In genomic region chr3:127162947-127163645, GRCh38 we compare ENCODE assay signal across 1 cellular context.
TF ChIP-seq lines count a peak whose summit lies in the region.

No MANE protein-coding gene starts in this region.

TF ChIP-seq in WTC11, 78 proteins besides CTCF, POLR2A, EP300 and RAD21 (continued from another document and continues in another):
- TF ChIP-seq RORB (CRISPR knock-in tag; IDR thresholded peaks at IDR 0.05) (no peak), NFYB (CRISPR knock-in tag; conservative IDR thresholded peaks at IDR 0.05; ENCODE audit: low read depth) (no peak), MYBL2 (CRISPR knock-in tag; IDR thresholded peaks at IDR 0.05) (peak; percentile 49; the same call in 1 of the 2 replicates), ZNF263 (CRISPR knock-in tag; IDR thresholded peaks at IDR 0.05; ENCODE audit: low read depth) (no peak), SOX15 (CRISPR knock-in tag; IDR thresholded peaks at IDR 0.05) (no peak), GABPB1 (CRISPR knock-in tag; IDR thresholded peaks at IDR 0.05) (no peak), CREM (CRISPR knock-in tag; IDR thresholded peaks at IDR 0.05) (0 out of 2 replicates have a peak, but pooled peaks have one; percentile 68), PRDM15 (CRISPR knock-in tag; IDR thresholded peaks at IDR 0.05) (no peak), ZNF232 (CRISPR knock-in tag; IDR thresholded peaks at IDR 0.05) (peak; percentile 78; the same call in 1 of the 2 replicates), HMGA2 (CRISPR knock-in tag; IDR thresholded peaks at IDR 0.05) (no peak), EMX1 (CRISPR knock-in tag; IDR thresholded peaks at IDR 0.05) (no peak), ZNF671 (CRISPR knock-in tag; IDR thresholded peaks at IDR 0.05) (no peak), CBFB (CRISPR knock-in tag; IDR thresholded peaks at IDR 0.05; ENCODE audit: low read depth) (no peak), TEAD4 (CRISPR knock-in tag; IDR thresholded peaks at IDR 0.05) (0 out of 2 replicates have a peak, but pooled peaks have one; percentile 50), E2F1 (CRISPR knock-in tag; IDR thresholded peaks at IDR 0.05) (no peak), RELA (CRISPR knock-in tag; IDR thresholded peaks at IDR 0.05; ENCODE audit: borderline replicate concordance) (no peak), ZNF317 (CRISPR knock-in tag; IDR thresholded peaks at IDR 0.05; ENCODE audit: borderline replicate concordance, low read depth) (0 out of 2 replicates have a peak, but pooled peaks have one; percentile 12), ZNF138 (CRISPR knock-in tag; conservative IDR thresholded peaks at IDR 0.05) (no peak), IRF2 (CRISPR knock-in tag; IDR thresholded peaks at IDR 0.05; ENCODE audit: borderline replicate concordance, low read depth) (no peak), OVOL2 (CRISPR knock-in tag; IDR thresholded peaks at IDR 0.05; ENCODE audit: borderline replicate concordance) (no peak), NFATC4 (CRISPR knock-in tag; IDR thresholded peaks at IDR 0.05) (no peak), FOXP1 (CRISPR knock-in tag; IDR thresholded peaks at IDR 0.05; ENCODE audit: borderline replicate concordance) (peak; percentile 51; the same call in 1 of the 2 replicates)
- TF ChIP-seq, protein P1, sequence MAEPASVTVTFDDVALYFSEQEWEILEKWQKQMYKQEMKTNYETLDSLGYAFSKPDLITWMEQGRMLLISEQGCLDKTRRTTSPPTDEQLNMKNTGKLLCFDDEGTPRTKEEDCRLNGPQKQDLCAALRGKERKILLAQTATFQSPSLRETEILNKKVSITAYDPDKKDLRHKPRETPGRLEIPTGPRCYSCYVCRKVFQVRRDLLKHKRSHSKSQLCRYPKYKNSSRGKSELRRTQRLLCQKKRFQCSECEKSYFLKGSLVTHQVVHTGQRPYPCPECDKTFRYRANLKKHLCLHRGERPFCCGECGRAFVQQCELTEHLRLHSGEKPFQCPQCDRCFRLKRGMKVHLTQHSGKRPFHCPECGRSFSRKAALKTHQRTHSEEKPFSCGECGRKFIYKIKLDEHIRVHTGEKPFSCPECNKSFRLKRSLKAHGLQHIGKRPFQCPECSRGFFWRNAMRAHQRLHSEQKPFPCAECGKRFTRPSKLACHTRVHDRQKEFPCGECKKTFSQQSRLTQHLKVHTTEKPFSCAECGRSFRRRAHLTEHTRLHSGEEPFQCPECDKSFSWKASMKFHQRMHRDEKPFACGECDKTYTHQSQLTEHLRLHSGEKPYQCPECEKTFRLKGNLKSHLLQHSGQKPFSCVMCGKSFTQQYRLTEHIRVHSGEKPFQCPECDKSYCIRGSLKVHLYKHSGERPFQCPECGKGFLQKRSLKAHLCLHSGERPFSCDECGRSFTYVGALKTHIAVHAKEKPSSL (CRISPR knock-in tag; conservative IDR thresholded peaks at IDR 0.05): no peak
- TF ChIP-seq, protein P2, sequence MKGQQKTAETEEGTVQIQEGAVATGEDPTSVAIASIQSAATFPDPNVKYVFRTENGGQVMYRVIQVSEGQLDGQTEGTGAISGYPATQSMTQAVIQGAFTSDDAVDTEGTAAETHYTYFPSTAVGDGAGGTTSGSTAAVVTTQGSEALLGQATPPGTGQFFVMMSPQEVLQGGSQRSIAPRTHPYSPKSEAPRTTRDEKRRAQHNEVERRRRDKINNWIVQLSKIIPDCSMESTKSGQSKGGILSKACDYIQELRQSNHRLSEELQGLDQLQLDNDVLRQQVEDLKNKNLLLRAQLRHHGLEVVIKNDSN (CRISPR knock-in tag; IDR thresholded peaks at IDR 0.05): peak; percentile 61; the same call in 1 of the 2 replicates
- TF ChIP-seq, protein P3, sequence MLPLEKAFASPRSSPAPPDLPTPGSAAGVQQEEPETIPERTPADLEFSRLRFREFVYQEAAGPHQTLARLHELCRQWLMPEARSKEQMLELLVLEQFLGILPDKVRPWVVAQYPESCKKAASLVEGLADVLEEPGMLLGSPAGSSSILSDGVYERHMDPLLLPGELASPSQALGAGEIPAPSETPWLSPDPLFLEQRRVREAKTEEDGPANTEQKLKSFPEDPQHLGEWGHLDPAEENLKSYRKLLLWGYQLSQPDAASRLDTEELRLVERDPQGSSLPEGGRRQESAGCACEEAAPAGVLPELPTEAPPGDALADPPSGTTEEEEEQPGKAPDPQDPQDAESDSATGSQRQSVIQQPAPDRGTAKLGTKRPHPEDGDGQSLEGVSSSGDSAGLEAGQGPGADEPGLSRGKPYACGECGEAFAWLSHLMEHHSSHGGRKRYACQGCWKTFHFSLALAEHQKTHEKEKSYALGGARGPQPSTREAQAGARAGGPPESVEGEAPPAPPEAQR (CRISPR knock-in tag; IDR thresholded peaks at IDR 0.05): no peak
- TF ChIP-seq, protein P4, sequence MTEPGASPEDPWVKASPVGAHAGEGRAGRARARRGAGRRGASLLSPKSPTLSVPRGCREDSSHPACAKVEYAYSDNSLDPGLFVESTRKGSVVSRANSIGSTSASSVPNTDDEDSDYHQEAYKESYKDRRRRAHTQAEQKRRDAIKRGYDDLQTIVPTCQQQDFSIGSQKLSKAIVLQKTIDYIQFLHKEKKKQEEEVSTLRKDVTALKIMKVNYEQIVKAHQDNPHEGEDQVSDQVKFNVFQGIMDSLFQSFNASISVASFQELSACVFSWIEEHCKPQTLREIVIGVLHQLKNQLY (CRISPR knock-in tag; IDR thresholded peaks at IDR 0.05): no peak
- TF ChIP-seq, protein P5, sequence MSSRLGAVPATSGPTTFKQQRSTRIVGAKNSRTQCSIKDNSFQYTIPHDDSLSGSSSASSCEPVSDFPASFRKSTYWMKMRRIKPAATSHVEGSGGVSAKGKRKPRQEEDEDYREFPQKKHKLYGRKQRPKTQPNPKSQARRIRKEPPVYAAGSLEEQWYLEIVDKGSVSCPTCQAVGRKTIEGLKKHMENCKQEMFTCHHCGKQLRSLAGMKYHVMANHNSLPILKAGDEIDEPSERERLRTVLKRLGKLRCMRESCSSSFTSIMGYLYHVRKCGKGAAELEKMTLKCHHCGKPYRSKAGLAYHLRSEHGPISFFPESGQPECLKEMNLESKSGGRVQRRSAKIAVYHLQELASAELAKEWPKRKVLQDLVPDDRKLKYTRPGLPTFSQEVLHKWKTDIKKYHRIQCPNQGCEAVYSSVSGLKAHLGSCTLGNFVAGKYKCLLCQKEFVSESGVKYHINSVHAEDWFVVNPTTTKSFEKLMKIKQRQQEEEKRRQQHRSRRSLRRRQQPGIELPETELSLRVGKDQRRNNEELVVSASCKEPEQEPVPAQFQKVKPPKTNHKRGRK (CRISPR knock-in tag; IDR thresholded peaks at IDR 0.05; ENCODE audit: borderline replicate concordance): no peak
- TF ChIP-seq, protein P6, sequence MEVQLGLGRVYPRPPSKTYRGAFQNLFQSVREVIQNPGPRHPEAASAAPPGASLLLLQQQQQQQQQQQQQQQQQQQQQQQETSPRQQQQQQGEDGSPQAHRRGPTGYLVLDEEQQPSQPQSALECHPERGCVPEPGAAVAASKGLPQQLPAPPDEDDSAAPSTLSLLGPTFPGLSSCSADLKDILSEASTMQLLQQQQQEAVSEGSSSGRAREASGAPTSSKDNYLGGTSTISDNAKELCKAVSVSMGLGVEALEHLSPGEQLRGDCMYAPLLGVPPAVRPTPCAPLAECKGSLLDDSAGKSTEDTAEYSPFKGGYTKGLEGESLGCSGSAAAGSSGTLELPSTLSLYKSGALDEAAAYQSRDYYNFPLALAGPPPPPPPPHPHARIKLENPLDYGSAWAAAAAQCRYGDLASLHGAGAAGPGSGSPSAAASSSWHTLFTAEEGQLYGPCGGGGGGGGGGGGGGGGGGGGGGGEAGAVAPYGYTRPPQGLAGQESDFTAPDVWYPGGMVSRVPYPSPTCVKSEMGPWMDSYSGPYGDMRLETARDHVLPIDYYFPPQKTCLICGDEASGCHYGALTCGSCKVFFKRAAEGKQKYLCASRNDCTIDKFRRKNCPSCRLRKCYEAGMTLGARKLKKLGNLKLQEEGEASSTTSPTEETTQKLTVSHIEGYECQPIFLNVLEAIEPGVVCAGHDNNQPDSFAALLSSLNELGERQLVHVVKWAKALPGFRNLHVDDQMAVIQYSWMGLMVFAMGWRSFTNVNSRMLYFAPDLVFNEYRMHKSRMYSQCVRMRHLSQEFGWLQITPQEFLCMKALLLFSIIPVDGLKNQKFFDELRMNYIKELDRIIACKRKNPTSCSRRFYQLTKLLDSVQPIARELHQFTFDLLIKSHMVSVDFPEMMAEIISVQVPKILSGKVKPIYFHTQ (CRISPR knock-in tag; IDR thresholded peaks at IDR 0.05): no peak
- TF ChIP-seq, protein P7, sequence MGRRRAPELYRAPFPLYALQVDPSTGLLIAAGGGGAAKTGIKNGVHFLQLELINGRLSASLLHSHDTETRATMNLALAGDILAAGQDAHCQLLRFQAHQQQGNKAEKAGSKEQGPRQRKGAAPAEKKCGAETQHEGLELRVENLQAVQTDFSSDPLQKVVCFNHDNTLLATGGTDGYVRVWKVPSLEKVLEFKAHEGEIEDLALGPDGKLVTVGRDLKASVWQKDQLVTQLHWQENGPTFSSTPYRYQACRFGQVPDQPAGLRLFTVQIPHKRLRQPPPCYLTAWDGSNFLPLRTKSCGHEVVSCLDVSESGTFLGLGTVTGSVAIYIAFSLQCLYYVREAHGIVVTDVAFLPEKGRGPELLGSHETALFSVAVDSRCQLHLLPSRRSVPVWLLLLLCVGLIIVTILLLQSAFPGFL (CRISPR knock-in tag; IDR thresholded peaks at IDR 0.05; ENCODE audit: borderline replicate concordance): no peak
- TF ChIP-seq, protein P8, sequence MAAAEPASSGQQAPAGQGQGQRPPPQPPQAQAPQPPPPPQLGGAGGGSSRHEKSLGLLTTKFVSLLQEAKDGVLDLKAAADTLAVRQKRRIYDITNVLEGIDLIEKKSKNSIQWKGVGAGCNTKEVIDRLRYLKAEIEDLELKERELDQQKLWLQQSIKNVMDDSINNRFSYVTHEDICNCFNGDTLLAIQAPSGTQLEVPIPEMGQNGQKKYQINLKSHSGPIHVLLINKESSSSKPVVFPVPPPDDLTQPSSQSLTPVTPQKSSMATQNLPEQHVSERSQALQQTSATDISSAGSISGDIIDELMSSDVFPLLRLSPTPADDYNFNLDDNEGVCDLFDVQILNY (CRISPR knock-in tag; IDR thresholded peaks at IDR 0.05): no peak
- TF ChIP-seq, protein P9, sequence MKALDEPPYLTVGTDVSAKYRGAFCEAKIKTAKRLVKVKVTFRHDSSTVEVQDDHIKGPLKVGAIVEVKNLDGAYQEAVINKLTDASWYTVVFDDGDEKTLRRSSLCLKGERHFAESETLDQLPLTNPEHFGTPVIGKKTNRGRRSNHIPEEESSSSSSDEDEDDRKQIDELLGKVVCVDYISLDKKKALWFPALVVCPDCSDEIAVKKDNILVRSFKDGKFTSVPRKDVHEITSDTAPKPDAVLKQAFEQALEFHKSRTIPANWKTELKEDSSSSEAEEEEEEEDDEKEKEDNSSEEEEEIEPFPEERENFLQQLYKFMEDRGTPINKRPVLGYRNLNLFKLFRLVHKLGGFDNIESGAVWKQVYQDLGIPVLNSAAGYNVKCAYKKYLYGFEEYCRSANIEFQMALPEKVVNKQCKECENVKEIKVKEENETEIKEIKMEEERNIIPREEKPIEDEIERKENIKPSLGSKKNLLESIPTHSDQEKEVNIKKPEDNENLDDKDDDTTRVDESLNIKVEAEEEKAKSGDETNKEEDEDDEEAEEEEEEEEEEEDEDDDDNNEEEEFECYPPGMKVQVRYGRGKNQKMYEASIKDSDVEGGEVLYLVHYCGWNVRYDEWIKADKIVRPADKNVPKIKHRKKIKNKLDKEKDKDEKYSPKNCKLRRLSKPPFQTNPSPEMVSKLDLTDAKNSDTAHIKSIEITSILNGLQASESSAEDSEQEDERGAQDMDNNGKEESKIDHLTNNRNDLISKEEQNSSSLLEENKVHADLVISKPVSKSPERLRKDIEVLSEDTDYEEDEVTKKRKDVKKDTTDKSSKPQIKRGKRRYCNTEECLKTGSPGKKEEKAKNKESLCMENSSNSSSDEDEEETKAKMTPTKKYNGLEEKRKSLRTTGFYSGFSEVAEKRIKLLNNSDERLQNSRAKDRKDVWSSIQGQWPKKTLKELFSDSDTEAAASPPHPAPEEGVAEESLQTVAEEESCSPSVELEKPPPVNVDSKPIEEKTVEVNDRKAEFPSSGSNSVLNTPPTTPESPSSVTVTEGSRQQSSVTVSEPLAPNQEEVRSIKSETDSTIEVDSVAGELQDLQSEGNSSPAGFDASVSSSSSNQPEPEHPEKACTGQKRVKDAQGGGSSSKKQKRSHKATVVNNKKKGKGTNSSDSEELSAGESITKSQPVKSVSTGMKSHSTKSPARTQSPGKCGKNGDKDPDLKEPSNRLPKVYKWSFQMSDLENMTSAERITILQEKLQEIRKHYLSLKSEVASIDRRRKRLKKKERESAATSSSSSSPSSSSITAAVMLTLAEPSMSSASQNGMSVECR (CRISPR knock-in tag; IDR thresholded peaks at IDR 0.05; ENCODE audit: borderline replicate concordance): peak; percentile 81; the same call in 1 of the 2 replicates
